Comparison of ENCODE assay signal across 8 cellular contexts in the genomic region with DNA sequence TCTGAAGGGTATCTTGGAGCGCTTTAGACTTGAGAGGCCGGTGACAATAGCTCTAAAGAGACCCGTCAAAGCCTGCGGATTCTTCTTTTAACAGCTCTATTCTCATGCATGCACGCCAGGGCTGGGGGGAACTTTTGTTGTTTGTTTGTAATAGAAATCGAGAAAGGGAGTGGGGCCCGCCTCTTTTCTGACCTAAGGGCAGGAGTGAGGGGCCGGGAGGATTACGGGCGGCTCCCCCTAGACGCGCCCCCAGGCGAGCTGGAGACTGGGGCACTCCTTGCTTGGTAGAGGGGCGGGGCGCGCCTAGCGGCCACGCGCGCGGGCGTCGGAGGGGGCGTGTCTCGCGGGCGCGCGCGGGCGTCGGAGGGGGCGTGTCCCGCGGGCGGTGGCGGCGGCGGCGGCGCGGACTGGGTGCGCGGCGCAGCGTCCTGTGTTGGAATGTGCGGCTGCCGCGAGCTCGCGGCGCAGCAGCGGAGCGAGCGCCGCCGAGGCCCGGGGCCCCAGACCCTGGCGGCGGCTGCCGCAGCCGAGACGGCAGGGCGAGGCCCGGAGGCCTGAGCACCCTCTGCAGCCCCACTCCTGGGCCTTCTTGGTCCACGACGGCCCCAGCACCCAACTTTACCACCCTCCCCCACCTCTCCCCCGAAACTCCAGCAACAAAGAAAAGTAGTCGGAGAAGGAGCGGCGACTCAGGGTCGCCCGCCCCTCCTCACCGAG. TPM values are rescaled to one million over a fixed set of nuclear protein-coding genes. Genes with fewer than 3 reads are reported as not detected.
DNase-seq lines count a peak whose midpoint lies in the region; ATAC-seq lines count a peak whose summit lies in the region.

A gene with protein sequence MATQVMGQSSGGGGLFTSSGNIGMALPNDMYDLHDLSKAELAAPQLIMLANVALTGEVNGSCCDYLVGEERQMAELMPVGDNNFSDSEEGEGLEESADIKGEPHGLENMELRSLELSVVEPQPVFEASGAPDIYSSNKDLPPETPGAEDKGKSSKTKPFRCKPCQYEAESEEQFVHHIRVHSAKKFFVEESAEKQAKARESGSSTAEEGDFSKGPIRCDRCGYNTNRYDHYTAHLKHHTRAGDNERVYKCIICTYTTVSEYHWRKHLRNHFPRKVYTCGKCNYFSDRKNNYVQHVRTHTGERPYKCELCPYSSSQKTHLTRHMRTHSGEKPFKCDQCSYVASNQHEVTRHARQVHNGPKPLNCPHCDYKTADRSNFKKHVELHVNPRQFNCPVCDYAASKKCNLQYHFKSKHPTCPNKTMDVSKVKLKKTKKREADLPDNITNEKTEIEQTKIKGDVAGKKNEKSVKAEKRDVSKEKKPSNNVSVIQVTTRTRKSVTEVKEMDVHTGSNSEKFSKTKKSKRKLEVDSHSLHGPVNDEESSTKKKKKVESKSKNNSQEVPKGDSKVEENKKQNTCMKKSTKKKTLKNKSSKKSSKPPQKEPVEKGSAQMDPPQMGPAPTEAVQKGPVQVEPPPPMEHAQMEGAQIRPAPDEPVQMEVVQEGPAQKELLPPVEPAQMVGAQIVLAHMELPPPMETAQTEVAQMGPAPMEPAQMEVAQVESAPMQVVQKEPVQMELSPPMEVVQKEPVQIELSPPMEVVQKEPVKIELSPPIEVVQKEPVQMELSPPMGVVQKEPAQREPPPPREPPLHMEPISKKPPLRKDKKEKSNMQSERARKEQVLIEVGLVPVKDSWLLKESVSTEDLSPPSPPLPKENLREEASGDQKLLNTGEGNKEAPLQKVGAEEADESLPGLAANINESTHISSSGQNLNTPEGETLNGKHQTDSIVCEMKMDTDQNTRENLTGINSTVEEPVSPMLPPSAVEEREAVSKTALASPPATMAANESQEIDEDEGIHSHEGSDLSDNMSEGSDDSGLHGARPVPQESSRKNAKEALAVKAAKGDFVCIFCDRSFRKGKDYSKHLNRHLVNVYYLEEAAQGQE (plus strand): TSS at position 412 of the 717 bp plus-strand sequence. CDS start 2,739 bp downstream, outside the sequence.

- in situ Hi-C loops in ACHN (cut with HindIII; ENCODE audit: low pct_ligation_motif_present, low pct_unique_long_range_greater_than_20kb, low sequenced_read_pairs) = no loop called here

- peak; percentile 71 for DNase-seq in ACHN
- peak; percentile 51 for DNase-seq in NCI-H69 (lab: John Stamatoyannopoulos, UW)
- DNase-seq in activated CD8-positive, alpha-beta memory T cell treated with anti-CD3 and anti-CD28 coated beads for 24 hours = peak; percentile 92
- DNase-seq in effector CD8-positive, alpha-beta T cell (lab: John Stamatoyannopoulos, UW) = peak; percentile 73
- DNase-seq in lung microvascular endothelial cell (ENCODE audit: low read depth in 2 of 2) = peak; percentile 82 to 83
- DNase-seq in stimulated activated CD4-positive, alpha-beta T cell treated with anti-CD3 and anti-CD28 coated beads, TNF-alpha, amount 100 ng/mL, for 4 hours (ENCODE audit: low read depth in 3 of 3) = peak; percentile 67 to 75 (median 72)

- ATAC-seq in GM18519 (IDR thresholded peaks at IDR 0.05; ENCODE audit: low FRiP score, unreplicated experiment) = peak; percentile 39
- ATAC-seq in HG03039 (IDR thresholded peaks at IDR 0.05; ENCODE audit: unreplicated experiment) = peak; percentile 44

RNA-seq across cellular contexts. Expression of the gene that starts here (rescaled TPM):
- 22.7 and 25.0 TPM in 2 replicates for total RNA-seq in lung microvascular endothelial cell

Comparison
In these comparisons a context has a peak if more than half of its experiments do, and no peak if none do; other contexts are left out.
1. Peak in every context shown above with its lines: DNase-seq and ATAC-seq.